Comparison of ENCODE assay signal across 16 cellular contexts in genomic region chr14:75252254-75252837, GRCh38. TPM values are rescaled to one million over a fixed set of nuclear protein-coding genes. Genes with fewer than 3 reads are reported as not detected.
A peak's percentile ranks its signal among the peaks of the same experiment; 100 is the strongest.
DNase-seq lines count a peak whose midpoint lies in the region; ATAC-seq, FAIRE-seq and TF ChIP-seq lines count a peak whose summit lies in the region.
"Had no signal": no experiment of that assay in that cellular context is flagged by ENCODE, and none has a peak within 500 bp of the region (broad histone marks: within the 10 kb centered on the region; RNA-seq: fewer than 3 reads in every experiment).

No MANE protein-coding gene starts in this region.

- H2BK12ac ChIP-seq in neuronal stem cell (ENCODE audit: low read length) = no peak overlapping the region

- no peak for ATAC-seq in HG03521 (IDR thresholded peaks at IDR 0.05; ENCODE audit: unreplicated experiment)
- ATAC-seq: activated CD8-positive, alpha-beta memory T cell treated with anti-CD3 and anti-CD28 coated beads, Interleukin-2, amount 10 ng/mL, durations not matched to agents 7 days and 5 days; left ventricle myocardium superior had no signal

- H3K27ac ChIP-seq in 22Rv1 = 0 out of 2 replicates have a peak overlapping the region, but pooled peaks have one; percentile 17
- H3K27ac ChIP-seq in epithelial cell of prostate = peak overlapping the region; percentile 98
- no peak overlapping the region for H3K27ac ChIP-seq in neuronal stem cell (replicated peaks; ENCODE audit: low read length)
- H3K27ac ChIP-seq: cardiac muscle cell, SJSA1, thoracic aorta had no signal

- H4K91ac ChIP-seq in neuronal stem cell (ENCODE audit: low read depth, low read length, poor library complexity) = no peak overlapping the region

- no peaks in the 10 kb centered on the region for H3K9me3 ChIP-seq in neuronal stem cell (replicated peaks in 1 of 2; ENCODE audit: control insufficient read depth in 2 of 2, insufficient read depth in 1 of 2, low read depth in 1 of 2, low read length in 2 of 2)
- H3K9me3 ChIP-seq: SJSA1, thoracic aorta had no signal

- peak overlapping the region; percentile 40 for H3K18ac ChIP-seq in neuronal stem cell (ENCODE audit: low read length)

- no peak overlapping the region for H2BK15ac ChIP-seq in neuronal stem cell (ENCODE audit: low read length)

- H3K9ac ChIP-seq in neuronal stem cell (ENCODE audit: low read depth, low read length, poor library complexity) = peak overlapping the region; percentile 17

- no peak for TF ChIP-seq CTCF in 22Rv1 (IDR thresholded peaks at IDR 0.05)
- TF ChIP-seq CTCF in D721Med (IDR thresholded peaks at IDR 0.05; ENCODE audit: insufficient read depth, missing control alignments) = no peak

- H3K4ac ChIP-seq in neuronal stem cell (ENCODE audit: low read length) = peak overlapping the region; percentile 19

- H3K4me2 ChIP-seq in neuronal stem cell (ENCODE audit: insufficient read depth, low read length, poor library complexity, severe bottlenecking) = no peak overlapping the region

- no peak overlapping the region for H3K4me3 ChIP-seq in neuronal stem cell (ENCODE audit: low read length in 2 of 2)
- H3K4me3 ChIP-seq: cardiac muscle cell, SJSA1, thoracic aorta had no signal

- no peak overlapping the region for H2AFZ ChIP-seq in neuronal stem cell (ENCODE audit: low read length)

- H3K36me3 ChIP-seq in neuronal stem cell (replicated peaks in 1 of 2; ENCODE audit: control insufficient read depth in 2 of 2, insufficient read depth in 2 of 2, low read length in 2 of 2) = no peaks in the 10 kb centered on the region
- H3K36me3 ChIP-seq: cardiac muscle cell, SJSA1, thoracic aorta had no signal

- H3K27me3 ChIP-seq in neuronal stem cell (ENCODE audit: control insufficient read depth in 3 of 3, insufficient read depth in 3 of 3, low read depth in 1 of 3, low read length in 3 of 3) = peaks cover 0 to 11% (median 0%) of the 10 kb centered on the region in 3 experiments
- H3K27me3 ChIP-seq: cardiac muscle cell, SJSA1 had no signal

- H2BK120ac ChIP-seq in neuronal stem cell (ENCODE audit: low read depth, low read length) = no peak overlapping the region

- H4K8ac ChIP-seq in neuronal stem cell (ENCODE audit: low read depth, low read length) = peak overlapping the region; percentile 66

- no CpG with 5 or more reads among the region's 10 CpGs for WGBS in neuronal stem cell (ENCODE audit: extremely low coverage in 2 of 2, insufficient read length in 2 of 2, insufficient replicate concordance in 1 of 2), 2 donors

- no peak overlapping the region for H2BK5ac ChIP-seq in neuronal stem cell (ENCODE audit: low read length)

- DNase-seq in NCI-H69 (lab: John Stamatoyannopoulos, UW) = peak; percentile 44
- peak; percentile 90 for DNase-seq in epithelial cell of prostate (ENCODE audit: low read depth, low spot score)
- no peak for DNase-seq in neuronal stem cell (ENCODE audit: low spot score)
- no peak for DNase-seq in epidermal melanocyte (ENCODE audit: insufficient read length, low spot score)
- DNase-seq in D721Med (ENCODE audit: insufficient read length, low spot score) = no peak
- no peak for DNase-seq in SKM-1 treated with dmso at 0.1 percent for 144 hours (lab: John Stamatoyannopoulos, UW; ENCODE audit: unreplicated experiment)
- DNase-seq: activated CD8-positive, alpha-beta memory T cell treated with anti-CD3 and anti-CD28 coated beads, Interleukin-2, amount 10 ng/mL, durations not matched to agents 7 days and 5 days; activated naive CD4-positive, alpha-beta T cell treated with anti-CD3 and anti-CD28 coated beads, Interleukin-2, amount 50 U/mL, for 16 hours; left ventricle myocardium superior; NCI-H82; stimulated activated CD4-positive, alpha-beta T cell treated with anti-CD3 and anti-CD28 coated beads, Interleukin-15, amount 100 ng/mL, for 24 hours had no signal

- no peak overlapping the region for H3K23ac ChIP-seq in neuronal stem cell (ENCODE audit: low read depth, low read length, poor library complexity)

- no peaks in the 10 kb centered on the region for H3K79me1 ChIP-seq in neuronal stem cell (ENCODE audit: low read depth, low read length)

- H2AK5ac ChIP-seq in neuronal stem cell (ENCODE audit: low read depth, low read length) = peak overlapping the region; percentile 16

- H3K14ac ChIP-seq in neuronal stem cell (ENCODE audit: low read length) = no peak overlapping the region

- no peak for FAIRE-seq in D721Med (lab: Jason Lieb, UNC)

- H3K4me1 ChIP-seq in neuronal stem cell (ENCODE audit: control insufficient read depth in 2 of 2, insufficient read depth in 1 of 2, low read depth in 1 of 2, low read length in 2 of 2) = no peaks in the 10 kb centered on the region
- H3K4me1 ChIP-seq: SJSA1 had no signal

RNA-seq across cellular contexts. Expression of gene FOS, which starts 26.3 kb away (rescaled TPM):
- polyA plus RNA-seq in neuronal stem cell (2013, experiment 1 of 2) = 20.4 TPM
- polyA plus RNA-seq in neuronal stem cell (2013, experiment 2 of 2) = 21.0 TPM

Comparison
In these comparisons a context has a peak if more than half of its experiments do, and no peak if none do; other contexts are left out.
1. DNase-seq: peak in NCI-H69 (single experiment) and epithelial cell of prostate (single experiment); none in neuronal stem cell (single experiment), epidermal melanocyte (single experiment), D721Med (single experiment) and SKM-1 treated with dmso at 0.1 percent for 144 hours (single experiment).